26 cellular contexts compared by ENCODE assay signal in the genomic region with DNA sequence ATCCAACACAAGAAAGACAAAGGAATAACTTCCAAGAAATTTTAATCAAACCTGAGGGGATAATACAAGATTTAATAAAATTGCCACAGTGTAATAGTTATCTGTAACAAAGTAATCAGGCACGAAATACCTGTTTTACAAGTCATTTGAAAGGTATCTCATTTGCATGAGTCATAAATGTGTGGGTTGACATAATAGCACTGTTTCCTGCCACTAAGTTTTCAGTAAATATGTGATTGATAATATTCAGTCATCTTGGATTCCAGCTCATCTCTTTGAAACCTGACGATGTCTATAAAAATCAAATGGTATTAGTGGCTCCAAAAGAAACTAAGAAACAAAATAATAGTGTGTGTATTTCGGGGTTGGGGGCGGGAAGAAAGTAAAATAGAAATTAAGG.
A peak's percentile ranks its signal among the peaks of the same experiment; 100 is the strongest.
DNase-seq lines count a peak whose midpoint lies in the region; ATAC-seq and TF ChIP-seq lines count a peak whose summit lies in the region.
"Had no signal": no experiment of that assay in that cellular context is flagged by ENCODE, and none has a peak within 500 bp of the region (broad histone marks: within the 10 kb centered on the region; RNA-seq: fewer than 3 reads in every experiment).

No MANE protein-coding gene starts in this region.

- H3K27ac Mint-ChIP-seq in activated naive CD4-positive, alpha-beta T cell treated with anti-CD3 and anti-CD28 coated beads, Interleukin-2, amount 50 U/mL, for 24 hours, result peak overlapping the region; percentile 66
- H3K27ac Mint-ChIP-seq: activated naive CD4-positive, alpha-beta T cell treated with anti-CD3 and anti-CD28 coated beads, Interleukin-2, amount 10 ng/mL, durations not matched to agents 7 days and 5 days; endodermal cell; H9; stimulated activated naive B cell treated with anti-CD40 and anti-IgM and Interleukin-4, amounts not matched to agents 10 μg/mL and 1 μg/mL and 100 μg/mL, for 72 hours had no signal

- H4K20me1 ChIP-seq in PC-9 (ENCODE audit: insufficient read depth), result no peaks in the 10 kb centered on the region
- H4K20me1 ChIP-seq: BLaER1 had no signal

- H3K27me3 ChIP-seq in PC-9 (ENCODE audit: insufficient read depth, low read depth) (no peaks in the 10 kb centered on the region), uterus (no peaks in the 10 kb centered on the region)
- H3K27me3 ChIP-seq: BLaER1, hepatocyte, pancreas, thyroid gland had no signal

- no peaks in the 10 kb centered on the region for H3K9me2 ChIP-seq in PC-9 (ENCODE audit: insufficient read depth)

- no peaks in the 10 kb centered on the region for H3K36me3 ChIP-seq in PC-9 (ENCODE audit: low read depth)
- H3K36me3 ChIP-seq in uterus, result no peaks in the 10 kb centered on the region
- H3K36me3 ChIP-seq: BLaER1, pancreas, thyroid gland had no signal

- no peak for DNase-seq in activated naive CD4-positive, alpha-beta T cell treated with Interleukin-2 at 50 U/mL for 16 hours
- DNase-seq in PC-9 (peak in 1 of 2 experiments; percentile 81), epithelial cell of proximal tubule (ENCODE audit: low read depth) (peak; percentile 26), NCI-H1417 (lab: John Stamatoyannopoulos, UW) (no peak), uterus (no peak), ureter (ENCODE audit: low spot score) (no peak)
- DNase-seq: 8988T; activated CD4-positive, CD25-positive, alpha-beta regulatory T cell; activated naive CD4-positive, alpha-beta T cell treated with anti-CD3 and anti-CD28 coated beads, Interleukin-2, amount 10 ng/mL, durations not matched to agents 7 days and 5 days; activated T-cell treated with anti-CD3 and anti-CD28 coated beads, Interleukin-2, amount 50 U/mL, for 4 hours; aorta; endodermal cell; H9; islet precursor cell; NCI-H2029 treated with DMSO at 0.1 percent for 48 hours; NCI-H524; pancreas; stimulated activated naive B cell treated with anti-CD40 and anti-IgM and Interleukin-4, amounts not matched to agents 10 μg/mL and 1 μg/mL and 100 μg/mL, for 72 hours; T-helper 9 cell; thyroid gland had no signal

- intact Hi-C loops in PC-9 (cut with micrococcal nuclease; ENCODE audit: unreplicated experiment) (loop anchor here (2.0 kb wide), 1 partner anchor 35 kb away; no protein-coding TSS in a partner anchor), uterus (cut with DNase I; ENCODE audit: low total_unique reads) (no loop called here)

- POLR2A ChIA-PET in PC-9 (lab: Charles Lee; ENCODE audit: unreplicated experiment), result no interaction called here

- TF ChIP-seq CTCF in PC-9 (conservative IDR thresholded peaks at IDR 0.05), result no peak
- no peak for TF ChIP-seq CTCF in epithelial cell of proximal tubule (conservative IDR thresholded peaks at IDR 0.05; ENCODE audit: low read depth, low read length)
- no peak for TF ChIP-seq CTCF in uterus (IDR thresholded peaks at IDR 0.05)

- no peak for ATAC-seq in HG03025 (IDR thresholded peaks at IDR 0.05; ENCODE audit: low FRiP score, unreplicated experiment)
- ATAC-seq: pancreas; sciatic nerve; stimulated activated naive B cell treated with anti-CD40 and anti-IgM and Interleukin-4, amounts not matched to agents 10 μg/mL and 1 μg/mL and 100 μg/mL, for 72 hours had no signal

- peaks cover 19% of the 10 kb centered on the region; the same call in 1 of the 2 replicates for H3F3A ChIP-seq in PC-9 (ENCODE audit: insufficient read depth, low read depth)

- no peak overlapping the region for H3K4me3 Mint-ChIP-seq in activated naive CD4-positive, alpha-beta T cell treated with anti-CD3 and anti-CD28 coated beads, Interleukin-2, amount 50 U/mL, for 24 hours
- H3K4me3 Mint-ChIP-seq: activated naive CD4-positive, alpha-beta T cell treated with anti-CD3 and anti-CD28 coated beads, Interleukin-2, amount 10 ng/mL, durations not matched to agents 7 days and 5 days; activated T-cell treated with anti-CD3 and anti-CD28 coated beads, Interleukin-2, amount 50 U/mL, for 4 hours; endodermal cell; H9; stimulated activated naive B cell treated with anti-CD40 and anti-IgM and Interleukin-4, amounts not matched to agents 10 μg/mL and 1 μg/mL and 100 μg/mL, for 72 hours had no signal

- H2AFZ ChIP-seq in PC-9, result no peak overlapping the region
- H2AFZ ChIP-seq: hepatocyte had no signal

- H3K4me3 ChIP-seq in PC-9 (peak overlapping the region; percentile 22; the same call in 1 of the 2 replicates), epithelial cell of proximal tubule (ENCODE audit: low read depth, low read length) (no peak overlapping the region), uterus (no peak overlapping the region)
- H3K4me3 ChIP-seq: BLaER1, hepatocyte, pancreas, SK-N-MC, thyroid gland had no signal

- H3K36me3 Mint-ChIP-seq in activated naive CD4-positive, alpha-beta T cell treated with anti-CD3 and anti-CD28 coated beads, Interleukin-2, amount 50 U/mL, for 24 hours, result peaks cover 3% of the 10 kb centered on the region
- H3K36me3 Mint-ChIP-seq: activated naive CD4-positive, alpha-beta T cell treated with anti-CD3 and anti-CD28 coated beads, Interleukin-2, amount 10 ng/mL, durations not matched to agents 7 days and 5 days; stimulated activated naive B cell treated with anti-CD40 and anti-IgM and Interleukin-4, amounts not matched to agents 10 μg/mL and 1 μg/mL and 100 μg/mL, for 72 hours had no signal

- no peak for TF ChIP-seq POLR2A in uterus (IDR thresholded peaks at IDR 0.05)

- peaks cover 57% of the 10 kb centered on the region for H3K4me1 ChIP-seq in PC-9 (replicated peaks; ENCODE audit: insufficient read depth)
- H3K4me1 ChIP-seq in uterus, result no peaks in the 10 kb centered on the region
- H3K4me1 ChIP-seq: BLaER1 had no signal

- H3K4me2 ChIP-seq in PC-9, result peak overlapping the region; percentile 59
- H3K4me2 ChIP-seq: BLaER1, hepatocyte had no signal

- no peaks in the 10 kb centered on the region for H3K79me2 ChIP-seq in PC-9 (ENCODE audit: low read depth)
- H3K79me2 ChIP-seq: hepatocyte had no signal

- peak overlapping the region; percentile 69 for H3K27ac ChIP-seq in PC-9
- H3K27ac ChIP-seq in uterus, result no peak overlapping the region
- H3K27ac ChIP-seq: BLaER1, hepatocyte, pancreas, SK-N-MC, thyroid gland had no signal

- H3K9me3 ChIP-seq in PC-9 (ENCODE audit: insufficient read depth, low read depth) (no peaks in the 10 kb centered on the region), uterus (no peaks in the 10 kb centered on the region)
- H3K9me3 ChIP-seq: BLaER1, pancreas, thyroid gland had no signal

- H3K27me3 Mint-ChIP-seq in activated naive CD4-positive, alpha-beta T cell treated with anti-CD3 and anti-CD28 coated beads, Interleukin-2, amount 50 U/mL, for 24 hours, result peaks cover 4% of the 10 kb centered on the region

- no TSS peak for BruUV-seq in PC-9 (replicated peaks; lab: Mats Ljungman, UMichigan)

- no peaks in the 10 kb centered on the region for H3K9me3 Mint-ChIP-seq in activated naive CD4-positive, alpha-beta T cell treated with anti-CD3 and anti-CD28 coated beads, Interleukin-2, amount 50 U/mL, for 24 hours
- H3K9me3 Mint-ChIP-seq: endodermal cell, H9 had no signal

- peaks cover 12% of the 10 kb centered on the region for H3K4me1 Mint-ChIP-seq in activated naive CD4-positive, alpha-beta T cell treated with anti-CD3 and anti-CD28 coated beads, Interleukin-2, amount 50 U/mL, for 24 hours
- H3K4me1 Mint-ChIP-seq: activated naive CD4-positive, alpha-beta T cell treated with anti-CD3 and anti-CD28 coated beads, Interleukin-2, amount 10 ng/mL, durations not matched to agents 7 days and 5 days; stimulated activated naive B cell treated with anti-CD40 and anti-IgM and Interleukin-4, amounts not matched to agents 10 μg/mL and 1 μg/mL and 100 μg/mL, for 72 hours had no signal

- CTCF ChIA-PET in PC-9 (lab: Charles Lee), result interaction anchor here (0.6 kb wide), 2 partner anchors 95 to 101 kb away, joined by 4 to 5 read pairs; a partner anchor contains a TSS
